In the genomic region with DNA sequence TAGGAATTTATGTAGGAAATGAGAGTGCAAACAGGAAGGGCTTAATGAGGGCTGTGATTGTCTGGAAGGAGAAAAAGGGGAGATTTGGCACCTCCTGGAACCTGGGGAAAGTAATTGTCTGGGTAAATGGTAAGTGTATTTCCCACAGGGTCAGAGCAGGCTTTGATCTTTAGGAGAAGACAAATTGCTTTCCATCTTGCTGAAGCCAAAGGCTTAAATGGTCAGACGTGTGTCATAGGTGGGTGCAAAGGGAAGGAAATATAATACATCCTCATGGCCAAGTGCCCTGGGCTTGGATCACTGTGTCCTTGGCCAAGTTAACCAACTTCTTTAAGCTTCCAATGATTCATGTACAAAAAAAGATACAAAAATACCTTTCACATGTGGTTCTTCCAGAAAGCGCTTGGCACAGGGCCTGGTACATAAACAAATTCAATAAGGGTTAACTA, we compare ENCODE assay signal across 11 cellular contexts. TPM values are rescaled to one million over a fixed set of nuclear protein-coding genes. Genes with fewer than 3 reads are reported as not detected.
A peak's percentile ranks its signal among the peaks of the same experiment; 100 is the strongest.
DNase-seq lines count a peak whose midpoint lies in the region; ATAC-seq and TF ChIP-seq lines count a peak whose summit lies in the region.
"Had no signal": no experiment of that assay in that cellular context is flagged by ENCODE, and none has a peak within 500 bp of the region (broad histone marks: within the 10 kb centered on the region; RNA-seq: fewer than 3 reads in every experiment).

No MANE protein-coding gene starts in this region.

- H3K9me3 Mint-ChIP-seq in activated CD4-positive, alpha-beta T cell treated with anti-CD3 and anti-CD28 coated beads, Interleukin-2, amount 10 ng/mL, durations not matched to agents 24 days and 14 days: no peaks in the 10 kb centered on the region
- no peaks in the 10 kb centered on the region for H3K9me3 Mint-ChIP-seq in activated naive CD8-positive, alpha-beta T cell treated with anti-CD3 and anti-CD28 coated beads, Interleukin-2, amount 50 U/mL, for 24 hours
- peaks cover 0 to 3% of the 10 kb centered on the region in 2 experiments; a peak in 1 of 5 replicates for H3K9me3 Mint-ChIP-seq in H9

- H2BK15ac ChIP-seq in H9 (ENCODE audit: low read depth, low read length): no peak overlapping the region

- TF ChIP-seq CTCF in gastroesophageal sphincter (IDR thresholded peaks at IDR 0.05) (no peak), H9 (conservative IDR thresholded peaks at IDR 0.05) (no peak)

- H3K4me1 ChIP-seq in gastroesophageal sphincter (peaks cover 0 to 30% (median 3%) of the 10 kb centered on the region in 3 donors), H9 (ENCODE audit: insufficient read depth, low read length) (peaks cover 5% of the 10 kb centered on the region; the same call in 1 of the 2 replicates)

- 30 to 40% methylated on average over 2 of the region's 2 CpGs for WGBS in gastroesophageal sphincter (ENCODE audit: low coverage in 1 of 2), 2 donors
- no CpG with 5 or more reads among the region's 2 CpGs for WGBS in H9 (ENCODE audit: extremely low coverage, insufficient read length, low lambda C conversion rate)

- H2BK12ac ChIP-seq in H9 (ENCODE audit: insufficient read length, low read depth, low read length): no peak overlapping the region

- no peak overlapping the region for H4K91ac ChIP-seq in H9 (ENCODE audit: insufficient read length, low read depth, low read length)

- no peak overlapping the region for H3K9ac ChIP-seq in H9 (ENCODE audit: extremely low read depth, insufficient read length, low read length)

- H3K27ac ChIP-seq in gastroesophageal sphincter (peak overlapping the region in 3 of 4 donors; percentile 12 to 86 (median 40)), H9 (ENCODE audit: insufficient read length, low read depth, low read length) (no peak overlapping the region)

- no peak for ATAC-seq in activated naive CD8-positive, alpha-beta T cell treated with anti-CD3 and anti-CD28 coated beads, Interleukin-2, amount 50 U/mL, for 24 hours
- no peak for ATAC-seq in gastroesophageal sphincter

- intact Hi-C loops in activated CD4-positive, alpha-beta T cell treated with anti-CD3 and anti-CD28 coated beads, Interleukin-2, amount 10 ng/mL, durations not matched to agents 24 days and 14 days (cut with micrococcal nuclease): no loop called here

- no peaks in the 10 kb centered on the region for H3K79me1 ChIP-seq in H9 (ENCODE audit: insufficient read depth, low read depth, low read length, poor library complexity, severe bottlenecking)

- H3K27ac Mint-ChIP-seq in activated CD4-positive, alpha-beta T cell treated with anti-CD3 and anti-CD28 coated beads, Interleukin-2, amount 10 ng/mL, durations not matched to agents 24 days and 14 days: peak overlapping the region; percentile 17
- no peak overlapping the region for H3K27ac Mint-ChIP-seq in activated naive CD8-positive, alpha-beta T cell treated with anti-CD3 and anti-CD28 coated beads, Interleukin-2, amount 50 U/mL, for 24 hours
- no peak overlapping the region for H3K27ac Mint-ChIP-seq in H9

- H3K18ac ChIP-seq in H9 (ENCODE audit: insufficient read length, low read depth, low read length): no peak overlapping the region

- no peaks in the 10 kb centered on the region for H3K36me3 Mint-ChIP-seq in activated CD4-positive, alpha-beta T cell treated with anti-CD3 and anti-CD28 coated beads, Interleukin-2, amount 10 ng/mL, durations not matched to agents 24 days and 14 days (ENCODE audit: low read depth)
- H3K36me3 Mint-ChIP-seq in activated naive CD8-positive, alpha-beta T cell treated with anti-CD3 and anti-CD28 coated beads, Interleukin-2, amount 50 U/mL, for 24 hours (ENCODE audit: low read depth): no peaks in the 10 kb centered on the region
- peaks cover 7 to 21% (median 18%) of the 10 kb centered on the region in 3 experiments for H3K36me3 Mint-ChIP-seq in H9 (ENCODE audit: insufficient read depth in 1 of 3, low read depth in 3 of 3)

- H3K4ac ChIP-seq in H9 (ENCODE audit: low read depth, low read length): no peak overlapping the region

- H3K14ac ChIP-seq in H9 (ENCODE audit: insufficient read depth, low read length): no peak overlapping the region

- no peak overlapping the region for H3K23ac ChIP-seq in H9 (ENCODE audit: insufficient read length, low read depth, low read length)

- H3K4me1 Mint-ChIP-seq in activated CD4-positive, alpha-beta T cell treated with anti-CD3 and anti-CD28 coated beads, Interleukin-2, amount 10 ng/mL, durations not matched to agents 24 days and 14 days: peaks cover 7% of the 10 kb centered on the region
- H3K4me1 Mint-ChIP-seq in activated naive CD8-positive, alpha-beta T cell treated with anti-CD3 and anti-CD28 coated beads, Interleukin-2, amount 50 U/mL, for 24 hours: peaks cover 20% of the 10 kb centered on the region
- peaks cover 23% of the 10 kb centered on the region in 2 experiments for H3K4me1 Mint-ChIP-seq in H9

- no peak for TF ChIP-seq EP300 in gastroesophageal sphincter (IDR thresholded peaks at IDR 0.05)

- H4K8ac ChIP-seq in H9 (replicated peaks; ENCODE audit: insufficient read length, low read depth, low read length): no peak overlapping the region

- H3K27me3 ChIP-seq in gastroesophageal sphincter (no peaks in the 10 kb centered on the region), H9 (ENCODE audit: insufficient read depth, low read length) (no peaks in the 10 kb centered on the region)
- H3K27me3 ChIP-seq: neutrophil had no signal

- H3K4me3 Mint-ChIP-seq in activated CD4-positive, alpha-beta T cell treated with anti-CD3 and anti-CD28 coated beads, Interleukin-2, amount 10 ng/mL, durations not matched to agents 24 days and 14 days: peak overlapping the region; percentile 39
- peak overlapping the region; percentile 80 for H3K4me3 Mint-ChIP-seq in activated naive CD8-positive, alpha-beta T cell treated with anti-CD3 and anti-CD28 coated beads, Interleukin-2, amount 50 U/mL, for 24 hours
- H3K4me3 Mint-ChIP-seq in H9: no peak overlapping the region

- no peak for TF ChIP-seq POLR2A in gastroesophageal sphincter (IDR thresholded peaks at IDR 0.05)

- no peak overlapping the region for H2AFZ ChIP-seq in H9 (ENCODE audit: low read length)

- H4K5ac ChIP-seq in H9 (ENCODE audit: insufficient read length, low read depth, low read length): no peak overlapping the region

- no peak for DNase-seq in activated CD4-positive, alpha-beta T cell treated with anti-CD3 and anti-CD28 coated beads, Interleukin-2, amount 10 ng/mL, durations not matched to agents 24 days and 14 days
- no peak for DNase-seq in activated CD4-positive, alpha-beta T cell treated with anti-CD3 and anti-CD28 coated beads, Interleukin-2, amount 50 U/mL, for 48 hours
- DNase-seq in activated naive CD8-positive, alpha-beta T cell treated with anti-CD3 and anti-CD28 coated beads, Interleukin-2, amount 50 U/mL, for 24 hours: no peak
- DNase-seq in stromal cell of bone marrow (ENCODE audit: low read depth): peak; percentile 68
- no peak for DNase-seq in AG08395 (ENCODE audit: low spot score)
- no peak for DNase-seq in kidney tubule cell (ENCODE audit: low spot score)
- no peak for DNase-seq in H9
- DNase-seq: hypothalamus, NCI-H1105 treated with DMSO at 0.1 percent for 48 hours had no signal

- peak overlapping the region in 1 of 2 donors; percentile 5 for H3K4me3 ChIP-seq in gastroesophageal sphincter

- no peak overlapping the region for H2BK5ac ChIP-seq in H9 (ENCODE audit: insufficient read length, low read length)

- H3K9me3 ChIP-seq in gastroesophageal sphincter (no peaks in the 10 kb centered on the region), H9 (ENCODE audit: control insufficient read depth, low read depth, low read length) (no peaks in the 10 kb centered on the region)
- H3K9me3 ChIP-seq: neutrophil had no signal

- H3K56ac ChIP-seq in H9 (ENCODE audit: insufficient read length, low read depth, low read length): no peak overlapping the region

- peaks cover 24% of the 10 kb centered on the region for H3K27me3 Mint-ChIP-seq in activated CD4-positive, alpha-beta T cell treated with anti-CD3 and anti-CD28 coated beads, Interleukin-2, amount 10 ng/mL, durations not matched to agents 24 days and 14 days
- H3K27me3 Mint-ChIP-seq in activated naive CD8-positive, alpha-beta T cell treated with anti-CD3 and anti-CD28 coated beads, Interleukin-2, amount 50 U/mL, for 24 hours: no peaks in the 10 kb centered on the region
- H3K27me3 Mint-ChIP-seq in H9 (ENCODE audit: low read depth): peaks cover 11% of the 10 kb centered on the region

- H3K36me3 ChIP-seq in gastroesophageal sphincter: no peaks in the 10 kb centered on the region
- H3K36me3 ChIP-seq: neutrophil had no signal

- H2AK5ac ChIP-seq in H9 (ENCODE audit: insufficient read length, low read length): no peak overlapping the region

- no peak overlapping the region for H2BK120ac ChIP-seq in H9 (ENCODE audit: low read depth, low read length, poor library complexity, severe bottlenecking)

- H4K20me1 ChIP-seq in H9 (ENCODE audit: control insufficient read depth, insufficient read depth, insufficient read length): no peaks in the 10 kb centered on the region

- no peak overlapping the region for H3T11ph ChIP-seq in H9 (ENCODE audit: low read length)

- H3K79me2 ChIP-seq in H9 (ENCODE audit: insufficient read depth, low read length): no peaks in the 10 kb centered on the region

- H3K23me2 ChIP-seq in H9 (ENCODE audit: insufficient read length, low read depth, low read length, poor library complexity, severe bottlenecking): no peaks in the 10 kb centered on the region

- H2BK20ac ChIP-seq in H9 (ENCODE audit: low read depth, low read length, poor library complexity, severe bottlenecking): no peak overlapping the region

- H3K4me2 ChIP-seq in H9 (ENCODE audit: insufficient read depth, insufficient read length, low read length): no peak overlapping the region

RNA-seq across cellular contexts. Expression of a gene that starts 1.3 kb away (rescaled TPM):
- total RNA-seq in activated CD4-positive, alpha-beta T cell treated with anti-CD3 and anti-CD28 coated beads, Interleukin-2, amount 10 ng/mL, durations not matched to agents 24 days and 14 days: 30.9 and 33.0 TPM in 2 replicates
- total RNA-seq in gastroesophageal sphincter (10 to 100 TPM; 45.9 to 64.3 (median 56.4) TPM), H9 (2021) (25.0 and 27.3 TPM in 2 replicates)

RNA-seq across cellular contexts. Expression of a gene that starts 22.7 kb away (rescaled TPM):
- total RNA-seq in activated CD4-positive, alpha-beta T cell treated with anti-CD3 and anti-CD28 coated beads, Interleukin-2, amount 10 ng/mL, durations not matched to agents 24 days and 14 days: not detected in 2 replicates
- 1 to 10 TPM in 1 of 4 donors, under 1 TPM in 2, not detected in 1; 0.62 to 1.9 (median 0.94) TPM for total RNA-seq in gastroesophageal sphincter
- total RNA-seq in H9 (2021): not detected in 2 replicates

RNA-seq across cellular contexts. Expression of a gene that starts 47.2 kb away (rescaled TPM):
- total RNA-seq in activated CD4-positive, alpha-beta T cell treated with anti-CD3 and anti-CD28 coated beads, Interleukin-2, amount 10 ng/mL, durations not matched to agents 24 days and 14 days: 1.1 and 1.2 TPM in 2 replicates
- total RNA-seq in gastroesophageal sphincter: 1 to 10 TPM in 3 of 4 donors, not detected in 1; 1.4 to 4.3 (median 4.2) TPM
- not detected in 2 replicates for total RNA-seq in H9 (2021)

Comparison
In these comparisons a context has a peak if more than half of its experiments do, and no peak if none do; other contexts are left out.
1. H3K4me3 Mint-ChIP-seq: peak in activated CD4-positive, alpha-beta T cell treated with anti-CD3 and anti-CD28 coated beads, Interleukin-2, amount 10 ng/mL, durations not matched to agents 24 days and 14 days (single experiment) and activated naive CD8-positive, alpha-beta T cell treated with anti-CD3 and anti-CD28 coated beads, Interleukin-2, amount 50 U/mL, for 24 hours (single experiment); none in H9 (0 of 2).